In the genomic region with DNA sequence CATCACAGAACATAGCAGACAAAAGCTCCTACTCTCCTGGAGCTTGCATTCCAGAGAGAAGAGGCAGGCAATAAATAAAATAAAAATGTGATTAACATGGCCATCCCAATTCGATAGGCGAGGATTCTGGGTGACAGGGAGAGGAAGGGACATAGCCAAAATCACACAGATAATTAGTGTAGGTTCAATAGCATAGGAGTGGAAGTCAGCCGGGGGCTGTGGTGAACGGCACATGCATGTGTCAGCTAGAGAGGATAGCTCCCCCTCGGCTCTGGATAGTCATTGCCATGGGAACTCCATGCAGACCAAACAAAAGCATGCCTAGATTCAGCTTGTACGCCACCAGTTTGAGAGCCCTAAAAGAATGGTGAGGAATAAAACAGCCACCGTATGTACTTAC, we compare ENCODE assay signal across 16 cellular contexts.
DNase-seq lines count a peak whose midpoint lies in the region; TF ChIP-seq lines count a peak whose summit lies in the region.
"Had no signal": no experiment of that assay in that cellular context is flagged by ENCODE, and none has a peak within 500 bp of the region (broad histone marks: within the 10 kb centered on the region; RNA-seq: fewer than 3 reads in every experiment).

No MANE protein-coding gene starts in this region.

- no peaks in the 10 kb centered on the region for H3K9me3 Mint-ChIP-seq in glutamatergic neuron (ENCODE audit: unreplicated experiment)
- H3K9me3 Mint-ChIP-seq: HFFc6 had no signal

- no peak overlapping the region for H3K27ac Mint-ChIP-seq in glutamatergic neuron (ENCODE audit: unreplicated experiment)
- H3K27ac Mint-ChIP-seq: CD4-positive, CD25-positive, alpha-beta regulatory T cell; HFFc6 had no signal

- no peaks in the 10 kb centered on the region for H3K4me1 Mint-ChIP-seq in glutamatergic neuron (ENCODE audit: low read depth, unreplicated experiment)
- H3K4me1 Mint-ChIP-seq: CD4-positive, CD25-positive, alpha-beta regulatory T cell had no signal

- no peaks in the 10 kb centered on the region for H3K36me3 Mint-ChIP-seq in glutamatergic neuron (ENCODE audit: unreplicated experiment)
- H3K36me3 Mint-ChIP-seq: CD4-positive, CD25-positive, alpha-beta regulatory T cell had no signal

- no peak overlapping the region for H3K4me3 ChIP-seq in astrocyte of the spinal cord (ENCODE audit: low read depth, low read length)
- H3K4me3 ChIP-seq: BLaER1 treated with 17β-estradiol and CSF1 and Interleukin-3, amounts not matched to agents 10 nM and 100 nM; GM12878 had no signal

- in situ Hi-C loops in astrocyte of the spinal cord (cut with HindIII; ENCODE audit: low sequenced_read_pairs) = no loop called here

- no peak for TF ChIP-seq CTCF in astrocyte of the spinal cord (IDR thresholded peaks at IDR 0.05; ENCODE audit: low read depth, low read length)
- no peak for TF ChIP-seq CTCF in glutamatergic neuron (IDR thresholded peaks at IDR 0.05; ENCODE audit: partially characterized antibody, unreplicated experiment)

- DNase-seq in NCI-H748 (lab: John Stamatoyannopoulos, UW; ENCODE audit: unreplicated experiment) (peak; percentile 8), NCI-H748 treated with DMSO at 0.1 percent for 48 hours (lab: John Stamatoyannopoulos, UW) (no peak), astrocyte of the spinal cord (ENCODE audit: low read depth, low spot score) (peak; percentile 4), left kidney (ENCODE audit: low read depth, low spot score) (peak; percentile 10), retina (peak; percentile 20), NCI-H1930 (lab: John Stamatoyannopoulos, UW) (no peak), glutamatergic neuron (no peak), NCI-H69 (lab: John Stamatoyannopoulos, UW) (no peak)
- DNase-seq: 8988T; AML-193; CD4-positive, CD25-positive, alpha-beta regulatory T cell; DMS 273 treated with DMSO at 0.1 percent for 48 hours; HCEC 1CT; HFFc6 had no signal

- H3K27me3 Mint-ChIP-seq in glutamatergic neuron (ENCODE audit: unreplicated experiment) = peaks cover 2% of the 10 kb centered on the region
- H3K27me3 Mint-ChIP-seq: CD4-positive, CD25-positive, alpha-beta regulatory T cell had no signal

- no peak overlapping the region for H3K4me3 Mint-ChIP-seq in glutamatergic neuron (ENCODE audit: unreplicated experiment)
- H3K4me3 Mint-ChIP-seq: CD4-positive, CD25-positive, alpha-beta regulatory T cell; HFFc6 had no signal

Comparison
In these comparisons a context has a peak if more than half of its experiments do, and no peak if none do; other contexts are left out.
1. DNase-seq: peak in NCI-H748 (single experiment), astrocyte of the spinal cord (single experiment), left kidney (single experiment) and retina (single experiment); none in NCI-H748 treated with DMSO at 0.1 percent for 48 hours (single experiment), NCI-H1930 (0 of 2), glutamatergic neuron (single experiment) and NCI-H69 (single experiment).